16 cellular contexts compared by ENCODE assay signal in the genomic region with DNA sequence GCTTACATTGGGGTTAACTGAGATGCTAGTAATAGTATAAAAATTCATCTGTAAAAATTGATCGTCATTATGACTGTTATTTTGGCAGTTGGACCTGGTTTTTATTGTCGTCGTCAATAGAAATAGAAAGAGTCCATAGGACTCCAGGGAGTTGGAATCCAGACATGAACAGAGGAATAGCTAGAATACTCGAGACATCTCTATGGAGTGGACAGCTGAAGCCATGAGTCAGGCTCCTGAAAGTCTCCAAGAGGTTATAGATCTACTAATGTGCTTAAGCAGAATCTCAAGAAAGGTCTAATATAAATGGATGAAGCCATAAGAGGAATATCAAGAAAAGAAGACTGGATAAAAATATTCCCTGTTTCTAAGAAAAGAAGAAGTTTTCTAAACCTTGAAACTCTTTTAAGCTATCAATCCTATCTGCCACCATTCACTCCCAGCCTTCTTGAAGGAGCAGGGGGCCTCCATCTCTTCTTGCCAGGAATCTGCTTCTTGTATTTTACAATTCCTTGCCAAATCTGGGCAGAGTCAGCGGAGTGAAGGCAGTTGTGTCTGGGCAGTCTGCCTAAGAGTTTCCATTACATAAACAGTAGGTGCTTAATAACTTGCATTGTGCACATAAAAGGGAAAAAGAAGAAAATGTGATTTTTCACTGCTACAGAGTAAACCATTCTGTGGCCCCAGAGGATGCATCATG.
"Had no signal": no experiment of that assay in that cellular context is flagged by ENCODE, and none has a peak within 500 bp of the region (broad histone marks: within the 10 kb centered on the region; RNA-seq: fewer than 3 reads in every experiment).

No MANE protein-coding gene starts in this region.

- ATAC-seq: activated CD8-positive, alpha-beta memory T cell treated with anti-CD3 and anti-CD28 coated beads, Interleukin-2, amount 10 ng/mL, durations not matched to agents 7 days and 5 days; esophagus mucosa; natural killer cell treated with Interleukin-12 subunit alpha and Interleukin-12 subunit beta and Interleukin-15 and Interleukin-18, amount 100 ng/mL, for 72 hours; stimulated activated effector memory CD8-positive, alpha-beta T cell treated with anti-CD3 and anti-CD28 coated beads, Interleukin-12 subunit alpha, Interleukin-12 subunit beta, amount 100 ng/mL, for 72 hours had no signal

- H3K9me3 ChIP-seq: neutrophil, pancreas, stomach had no signal

- DNase-seq: activated CD4-positive, alpha-beta memory T cell treated with anti-CD3 and anti-CD28 coated beads, Interleukin-2, amount 10 ng/mL, durations not matched to agents 7 days and 5 days; activated CD4-positive, alpha-beta T cell treated with anti-CD3 and anti-CD28 coated beads for 48 hours; activated CD4-positive, CD25-positive, alpha-beta regulatory T cell; activated CD8-positive, alpha-beta memory T cell treated with anti-CD3 and anti-CD28 coated beads, Interleukin-2, amount 10 ng/mL, durations not matched to agents 7 days and 5 days; effector CD8-positive, alpha-beta T cell; head of caudate nucleus; immature natural killer cell; left cardiac atrium; stimulated activated CD4-positive, alpha-beta T cell treated with anti-CD3 and anti-CD28 coated beads, Interleukin-4, amount 100 ng/mL, for 24 hours; stomach; T-helper 9 cell had no signal

- H3K4me1 ChIP-seq: pancreas had no signal

- H3K27me3 ChIP-seq: neutrophil, pancreas, stomach had no signal

- H3K27ac ChIP-seq: neutrophil, pancreas had no signal

- H3K4me3 ChIP-seq: pancreas, stomach had no signal

- H3K36me3 ChIP-seq: neutrophil, pancreas, stomach had no signal
